8 cellular contexts compared by ENCODE assay signal in genomic region chr10:133373104-133373624, GRCh38. TPM values are rescaled to one million over a fixed set of nuclear protein-coding genes. Genes with fewer than 3 reads are reported as not detected.
DNase-seq lines count a peak whose midpoint lies in the region; ATAC-seq and TF ChIP-seq lines count a peak whose summit lies in the region.

Gene ECHS1 (minus strand): TSS chr10:133373354. CDS start chr10:133373333, 21 bp downstream.

- H3K9me3 Mint-ChIP-seq in activated T-cell treated with anti-CD3 and anti-CD28 coated beads, Interleukin-2, amount 50 U/mL, for 24 hours = no peaks in the 10 kb centered on the region

- peaks cover 4 to 23% of the 10 kb centered on the region in 2 donors for H3K36me3 ChIP-seq in esophagus (ENCODE audit: control insufficient read depth in 2 of 2, insufficient read depth in 2 of 2, low read length in 1 of 2)
- peaks cover 26% of the 10 kb centered on the region for H3K36me3 ChIP-seq in muscle layer of colon (ENCODE audit: insufficient read depth, low read length)

- H3K27ac Mint-ChIP-seq in activated T-cell treated with anti-CD3 and anti-CD28 coated beads, Interleukin-2, amount 50 U/mL, for 24 hours = peak within 1 kb of the TSS; percentile 86

- no peaks in the 10 kb centered on the region for H3K9me3 ChIP-seq in esophagus (ENCODE audit: control insufficient read depth in 2 of 2, insufficient read depth in 1 of 2, low read depth in 1 of 2, low read length in 1 of 2)
- no peaks in the 10 kb centered on the region for H3K9me3 ChIP-seq in muscle layer of colon (ENCODE audit: low read length)

- H3K4me1 ChIP-seq in esophagus (ENCODE audit: control insufficient read depth in 2 of 2, insufficient read depth in 2 of 2, low read length in 1 of 2) (peaks cover 6 to 10% of the 10 kb centered on the region in 2 donors), muscle layer of colon (ENCODE audit: insufficient read depth, low read length) (peaks cover 7% of the 10 kb centered on the region)

- peak; percentile 84 for DNase-seq in DMS114 treated with DMSO at 0.1 percent for 48 hours (lab: John Stamatoyannopoulos, UW; ENCODE audit: unreplicated experiment)
- peak; percentile 74 for DNase-seq in Jurkat, Clone E6-1 (ENCODE audit: low read depth, low spot score)
- peak; percentile 97 for DNase-seq in activated T-cell treated with anti-CD3 and anti-CD28 coated beads, Interleukin-2, amount 50 U/mL, for 24 hours
- peak; percentile 83 to 85 for DNase-seq in stimulated activated CD8-positive, alpha-beta memory T cell treated with anti-CD3 and anti-CD28 coated beads, Interleukin-7, amount 100 ng/mL, for 1 hour (ENCODE audit: low read depth in 2 of 2)

- H3K4me3 ChIP-seq in Jurkat, Clone E6-1 (ENCODE audit: low read length) = peak within 1 kb of the TSS; percentile 68
- peak within 1 kb of the TSS; percentile 75 to 90 for H3K4me3 ChIP-seq in esophagus (ENCODE audit: low read depth in 1 of 2, low read length in 2 of 2)
- H3K4me3 ChIP-seq in muscle layer of colon (ENCODE audit: low read depth in 1 of 2, low read length in 2 of 2) = peak within 1 kb of the TSS; percentile 41 to 77

- ATAC-seq in GM21717 (IDR thresholded peaks at IDR 0.05; ENCODE audit: unreplicated experiment) = peak; percentile 89

- peaks cover 21% of the 10 kb centered on the region for H3K4me1 Mint-ChIP-seq in activated T-cell treated with anti-CD3 and anti-CD28 coated beads, Interleukin-2, amount 50 U/mL, for 24 hours (ENCODE audit: low read depth)

- peak within 1 kb of the TSS; percentile 86 to 95 for H3K27ac ChIP-seq in esophagus (ENCODE audit: low read depth in 2 of 2, low read length in 1 of 2)
- peak within 1 kb of the TSS; percentile 80 for H3K27ac ChIP-seq in muscle layer of colon (ENCODE audit: low read depth, low read length)

- H3K27me3 Mint-ChIP-seq in activated T-cell treated with anti-CD3 and anti-CD28 coated beads, Interleukin-2, amount 50 U/mL, for 24 hours = no peaks in the 10 kb centered on the region

- peaks cover 26% of the 10 kb centered on the region for H3K36me3 Mint-ChIP-seq in activated T-cell treated with anti-CD3 and anti-CD28 coated beads, Interleukin-2, amount 50 U/mL, for 24 hours (ENCODE audit: low read depth)

- H3K27me3 ChIP-seq in esophagus (ENCODE audit: control insufficient read depth in 1 of 2, insufficient read depth in 2 of 2, low read length in 2 of 2) (no peaks in the 10 kb centered on the region), muscle layer of colon (ENCODE audit: control insufficient read depth in 1 of 2, insufficient read depth in 2 of 2, low read length in 2 of 2) (no peaks in the 10 kb centered on the region)

- WGBS in esophagus, 2 donors = 1% methylated on average over 27 to 57 of the region's 57 CpGs

- H3K4me3 Mint-ChIP-seq in activated T-cell treated with anti-CD3 and anti-CD28 coated beads, Interleukin-2, amount 50 U/mL, for 24 hours = peak within 1 kb of the TSS; percentile 86

- H3K9ac ChIP-seq in muscle layer of colon (ENCODE audit: low read length) = no peak within 1 kb of the TSS

TF ChIP-seq in PFSK-1, 5 proteins besides CTCF, POLR2A, EP300 and RAD21:
- TF ChIP-seq SIN3A (IDR thresholded peaks at IDR 0.05; ENCODE audit: borderline replicate concordance, insufficient read depth, low read length) (0 out of 2 replicates have a peak, but pooled peaks have one; percentile 51), REST (IDR thresholded peaks at IDR 0.05; ENCODE audit: insufficient read depth in 1 of 2, low read depth in 2 of 2, low read length in 2 of 2) (no peak), FOXP2 (optimal IDR thresholded peaks at IDR 0.05; ENCODE audit: borderline replicate concordance, extremely low read depth, extremely low read length, insufficient read depth) (no peak), TAF1 (IDR thresholded peaks at IDR 0.05; ENCODE audit: borderline replicate concordance, insufficient read depth, low read length) (peak; percentile 48; the same call in 1 of the 2 replicates), POLR2AphosphoS5 (IDR thresholded peaks at IDR 0.05; ENCODE audit: low read depth, low read length) (peak; percentile 83)

RNA-seq across cellular contexts. Expression of gene ECHS1, which starts in this region (rescaled TPM):
- 63.3 TPM for polyA plus RNA-seq in Jurkat, Clone E6-1 (2012; ENCODE audit: insufficient read depth, insufficient read length)
- 83.0 TPM for polyA plus RNA-seq in PFSK-1 (2012; ENCODE audit: insufficient read length, low read depth)
- polyA plus RNA-seq in esophagus = 100 to 1,000 TPM in 1 of 2 donors, 10 to 100 TPM in 1; 85.4 to 105 TPM

Comparison
In these comparisons a context has a peak if more than half of its experiments do, and no peak if none do; other contexts are left out.
1. Peak in every context shown above with its lines: DNase-seq, ATAC-seq, H3K4me3 ChIP-seq and H3K27ac ChIP-seq.